Comparison of ENCODE assay signal across 9 cellular contexts in the genomic region with DNA sequence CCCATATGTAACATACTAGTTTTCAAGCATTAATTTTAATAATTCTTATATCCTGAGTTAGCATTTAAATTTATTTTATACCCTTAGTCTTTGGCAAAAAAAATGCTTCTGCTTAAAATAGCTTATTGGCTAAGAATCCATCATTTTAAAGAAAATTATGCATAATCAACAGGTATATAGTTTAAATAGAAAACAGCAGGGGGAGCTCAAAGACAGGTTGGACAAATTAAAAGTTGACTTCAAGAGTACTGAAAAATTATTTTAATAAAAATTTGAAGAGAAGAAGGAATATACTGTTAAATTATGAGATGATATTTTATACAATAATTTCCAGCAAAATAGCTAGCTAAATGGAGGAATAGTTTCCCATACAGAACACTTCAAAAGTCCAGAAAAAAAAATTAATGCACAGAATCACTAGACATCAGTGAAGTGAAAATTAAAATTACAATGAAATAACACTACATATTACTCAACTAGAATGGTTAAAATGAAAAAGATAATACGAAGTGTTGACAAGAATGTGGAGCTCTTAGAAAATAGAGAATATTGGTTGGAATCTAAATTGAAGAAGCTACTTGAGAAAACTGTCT.
DNase-seq lines count a peak whose midpoint lies in the region; ATAC-seq and TF ChIP-seq lines count a peak whose summit lies in the region.
"Had no signal": no experiment of that assay in that cellular context is flagged by ENCODE, and none has a peak within 500 bp of the region (broad histone marks: within the 10 kb centered on the region; RNA-seq: fewer than 3 reads in every experiment).

No MANE protein-coding gene starts in this region.

- ATAC-seq in heart right ventricle = no peak
- ATAC-seq in left ventricle myocardium superior = no peak
- ATAC-seq in upper lobe of left lung (ENCODE audit: low FRiP score in 2 of 2) = no peak
- no peak for ATAC-seq in HG02840 (IDR thresholded peaks at IDR 0.05; ENCODE audit: low FRiP score, unreplicated experiment)
- no peak for ATAC-seq in GM18517 (IDR thresholded peaks at IDR 0.05; ENCODE audit: unreplicated experiment)

- H3K27ac ChIP-seq in heart right ventricle (no peak overlapping the region), Peyer's patch (no peak overlapping the region), upper lobe of left lung (no peak overlapping the region)
- H3K27ac ChIP-seq in effector memory CD4-positive, alpha-beta T cell (ENCODE audit: insufficient read depth, low read length, poor library complexity, severe bottlenecking) = no peak overlapping the region

- no peaks in the 10 kb centered on the region for H3K27me3 ChIP-seq in heart right ventricle
- no peaks in the 10 kb centered on the region for H3K27me3 ChIP-seq in Peyer's patch
- H3K27me3 ChIP-seq in upper lobe of left lung = no peaks in the 10 kb centered on the region
- no peaks in the 10 kb centered on the region for H3K27me3 ChIP-seq in effector memory CD4-positive, alpha-beta T cell (replicated peaks; ENCODE audit: control insufficient read depth, insufficient read depth, low read length, poor library complexity, severe bottlenecking)

- DNase-seq in heart right ventricle (no peak), left ventricle myocardium superior (no peak), Peyer's patch (no peak), fibroblast of the aortic adventitia (ENCODE audit: low read depth) (peak; percentile 45), upper lobe of left lung (no peak)
- no peak for DNase-seq in effector memory CD4-positive, alpha-beta T cell
- DNase-seq: activated naive CD8-positive, alpha-beta T cell treated with anti-CD3 and anti-CD28 coated beads, Interleukin-2, amount 10 ng/mL, durations not matched to agents 7 days and 5 days had no signal

- intact Hi-C loops in heart right ventricle (cut with DNase I) = loop anchor here (1.0 to 10.0 kb wide), 8 partner anchors 166 to 296 kb away; no protein-coding TSS in a partner anchor
- intact Hi-C loops in left ventricle myocardium superior (cut with micrococcal nuclease) = loop anchor here (1.0 to 10.0 kb wide), 2 partner anchors 167 to 288 kb away; no protein-coding TSS in a partner anchor

- peak; percentile 28 to 78 (median 58) for TF ChIP-seq CTCF in heart right ventricle (IDR thresholded peaks at IDR 0.05)
- TF ChIP-seq CTCF in Peyer's patch (IDR thresholded peaks at IDR 0.05) = peak in 4 of 6 experiments; percentile 43 to 70 (median 68)
- peak; percentile 23 for TF ChIP-seq CTCF in fibroblast of the aortic adventitia (IDR thresholded peaks at IDR 0.05; ENCODE audit: insufficient read depth, low read length)
- peak in 4 of 6 experiments; percentile 24 to 39 (median 31) for TF ChIP-seq CTCF in upper lobe of left lung (IDR thresholded peaks at IDR 0.05)

- H3K9me3 ChIP-seq in heart right ventricle = no peaks in the 10 kb centered on the region
- no peaks in the 10 kb centered on the region for H3K9me3 ChIP-seq in Peyer's patch
- H3K9me3 ChIP-seq in upper lobe of left lung = no peaks in the 10 kb centered on the region
- no peaks in the 10 kb centered on the region for H3K9me3 ChIP-seq in effector memory CD4-positive, alpha-beta T cell (ENCODE audit: control insufficient read depth, low read length)

- TF ChIP-seq POLR2A in Peyer's patch (IDR thresholded peaks at IDR 0.05) (no peak), upper lobe of left lung (IDR thresholded peaks at IDR 0.05) (no peak)

- TF ChIP-seq EP300 in upper lobe of left lung (IDR thresholded peaks at IDR 0.05) = no peak

- no peaks in the 10 kb centered on the region for H3K36me3 ChIP-seq in heart right ventricle
- H3K36me3 ChIP-seq in Peyer's patch = no peaks in the 10 kb centered on the region
- H3K36me3 ChIP-seq in upper lobe of left lung = no peaks in the 10 kb centered on the region
- H3K36me3 ChIP-seq in effector memory CD4-positive, alpha-beta T cell (ENCODE audit: control insufficient read depth, insufficient read depth, low read length) = no peaks in the 10 kb centered on the region

- H3K4me1 ChIP-seq in heart right ventricle (no peaks in the 10 kb centered on the region), Peyer's patch (no peaks in the 10 kb centered on the region), upper lobe of left lung (no peaks in the 10 kb centered on the region)
- no peaks in the 10 kb centered on the region for H3K4me1 ChIP-seq in effector memory CD4-positive, alpha-beta T cell (ENCODE audit: control insufficient read depth, insufficient read depth, low read length, poor library complexity, severe bottlenecking)

- 48 to 63% methylated on average over 1 of the region's 1 CpG for WGBS in heart right ventricle, 2 donors
- 55 to 73% methylated on average over 1 of the region's 1 CpG for WGBS in upper lobe of left lung, 2 donors

- H3K4me3 ChIP-seq in heart right ventricle = no peak overlapping the region
- H3K4me3 ChIP-seq in Peyer's patch = no peak overlapping the region
- no peak overlapping the region for H3K4me3 ChIP-seq in fibroblast of the aortic adventitia (ENCODE audit: low read depth, low read length)
- no peak overlapping the region for H3K4me3 ChIP-seq in upper lobe of left lung
- no peak overlapping the region for H3K4me3 ChIP-seq in effector memory CD4-positive, alpha-beta T cell (ENCODE audit: insufficient read depth, low read depth, low read length, poor library complexity, severe bottlenecking)
